8 cellular contexts compared by ENCODE assay signal in genomic region chr12:7060353-7060954, GRCh38. TPM values are rescaled to one million over a fixed set of nuclear protein-coding genes. Genes with fewer than 3 reads are reported as not detected.
DNase-seq lines count a peak whose midpoint lies in the region; ATAC-seq lines count a peak whose summit lies in the region.

Gene C1S, plus strand, starts transcription at chr12:7060718. Its CDS starts 1,195 bp downstream, at chr12:7061913.

- peak within 1 kb of the TSS; percentile 74 to 81 for H3K27ac ChIP-seq in esophagus (ENCODE audit: low read depth in 2 of 2, low read length in 1 of 2)
- H3K27ac ChIP-seq in aorta (ENCODE audit: low read depth in 1 of 2, low read length in 2 of 2): peak within 1 kb of the TSS in 1 of 2 donors; percentile 71

- H3K36me3 ChIP-seq in esophagus (ENCODE audit: control insufficient read depth in 2 of 2, insufficient read depth in 2 of 2, low read length in 1 of 2) (no peaks in the 10 kb centered on the region), aorta (ENCODE audit: control insufficient read depth in 1 of 2, insufficient read depth in 2 of 2, low read length in 1 of 2) (no peaks in the 10 kb centered on the region)

- 11 to 35% methylated on average over 10 of the region's 10 CpGs for WGBS in esophagus, 2 donors
- WGBS in aorta, 2 donors: 2 to 6% methylated on average over 10 of the region's 10 CpGs

- intact Hi-C loops in aorta (cut with DNase I): loop anchor here (1.0 to 2.0 kb wide), 4 partner anchors 32 to 49 kb away; partner anchors contain the start of genes C1R (in 2 of the 2) and C1RL (in 2 of the 2)

- H3K4me3 ChIP-seq in esophagus (ENCODE audit: low read depth in 1 of 2, low read length in 2 of 2) (peak within 1 kb of the TSS; percentile 1 to 39), aorta (ENCODE audit: low read length in 2 of 2) (peak within 1 kb of the TSS in 1 of 2 donors; percentile 34)

- H3K9me3 ChIP-seq in esophagus (ENCODE audit: control insufficient read depth in 2 of 2, insufficient read depth in 1 of 2, low read depth in 1 of 2, low read length in 1 of 2) (no peaks in the 10 kb centered on the region), aorta (ENCODE audit: control insufficient read depth, low read length) (no peaks in the 10 kb centered on the region)

- ATAC-seq in aorta (ENCODE audit: low FRiP score): peak; percentile 96
- no peak for ATAC-seq in HG02678 (IDR thresholded peaks at IDR 0.05; ENCODE audit: unreplicated experiment)
- no peak for ATAC-seq in GM19395 (IDR thresholded peaks at IDR 0.05; ENCODE audit: unreplicated experiment)

- H3K27me3 ChIP-seq in esophagus (ENCODE audit: control insufficient read depth in 1 of 2, insufficient read depth in 2 of 2, low read length in 2 of 2): no peaks in the 10 kb centered on the region
- H3K27me3 ChIP-seq in aorta (ENCODE audit: control insufficient read depth in 1 of 2, insufficient read depth in 2 of 2, low read length in 1 of 2): no peaks in the 10 kb centered on the region

- H3K4me1 ChIP-seq in esophagus (ENCODE audit: control insufficient read depth in 2 of 2, insufficient read depth in 2 of 2, low read length in 1 of 2) (peaks cover 0 to 4% of the 10 kb centered on the region in 2 donors), aorta (ENCODE audit: control insufficient read depth in 1 of 2, insufficient read depth in 2 of 2, low read length in 2 of 2) (no peaks in the 10 kb centered on the region)

- DNase-seq in AG08396 (ENCODE audit: low spot score): peak; percentile 93
- DNase-seq in NCI-H226: peak; percentile 96
- DNase-seq in mucosa of gallbladder (ENCODE audit: low spot score): peak; percentile 71
- DNase-seq in aorta: peak; percentile 86 to 87
- no peak for DNase-seq in MV-4-11 (lab: John Stamatoyannopoulos, UW)

RNA-seq across cellular contexts. Expression of gene C1S, which starts in this region (rescaled TPM):
- polyA plus RNA-seq in esophagus (10 to 100 TPM; 26.6 to 80.5 TPM), aorta (100 to 1,000 TPM; 141 to 687 TPM)
- total RNA-seq in mucosa of gallbladder (319 TPM), aorta (1,000 to 10,000 TPM in 1 of 2 donors, 100 to 1,000 TPM in 1; 490 to 1,087 TPM)
